27 cellular contexts compared by ENCODE assay signal in the genomic region with DNA sequence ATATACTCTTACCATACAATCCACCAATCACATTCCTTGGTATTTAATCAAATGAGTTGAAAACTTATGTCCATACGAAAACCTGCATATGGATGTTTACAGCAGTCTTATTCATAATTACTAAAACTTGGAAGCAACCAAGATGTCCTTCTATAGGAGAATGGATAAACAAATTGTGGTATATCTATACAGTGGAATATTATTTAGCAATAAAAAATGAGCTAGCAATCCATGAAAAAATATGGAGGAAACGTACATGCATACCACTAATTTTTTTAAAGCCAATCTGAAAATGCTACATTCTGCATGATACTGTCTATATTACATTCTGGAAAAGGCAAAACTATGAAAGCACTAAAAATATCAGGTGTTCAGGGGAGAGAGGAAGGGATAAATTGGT.
"Had no signal": no experiment of that assay in that cellular context is flagged by ENCODE, and none has a peak within 500 bp of the region (broad histone marks: within the 10 kb centered on the region; RNA-seq: fewer than 3 reads in every experiment).

No MANE protein-coding gene starts in this region.

- FAIRE-seq: endometrium, endothelial cell of umbilical vein, frontal cortex had no signal

- ATAC-seq: effector memory CD8-positive, alpha-beta T cell; esophagus mucosa; foreskin keratinocyte; gastrocnemius medialis; gastroesophageal sphincter; heart left ventricle; heart right ventricle had no signal

- H3K27ac ChIP-seq: colonic mucosa, coronary artery, dorsolateral prefrontal cortex, epithelial cell of prostate, esophagus muscularis mucosa, esophagus squamous epithelium, foreskin keratinocyte, gastroesophageal sphincter, heart left ventricle, heart right ventricle had no signal

- H3K27me3 ChIP-seq: colonic mucosa, dorsolateral prefrontal cortex, esophagus muscularis mucosa, esophagus squamous epithelium, foreskin keratinocyte, gastrocnemius medialis, gastroesophageal sphincter, heart left ventricle, heart right ventricle had no signal

- H3K9me3 ChIP-seq: colonic mucosa, esophagus muscularis mucosa, esophagus squamous epithelium, gastrocnemius medialis, gastroesophageal sphincter had no signal

- H3K4me1 ChIP-seq: colonic mucosa, foreskin keratinocyte had no signal

- DNase-seq: colonic mucosa; cortex of kidney; dermis blood vessel endothelial cell; dorsolateral prefrontal cortex; effector CD4-positive, alpha-beta T cell; effector CD8-positive, alpha-beta T cell; effector memory CD4-positive, alpha-beta T cell; effector memory CD8-positive, alpha-beta T cell; endodermal cell; erythroblast; esophagus squamous epithelium; foreskin fibroblast; foreskin keratinocyte; foreskin melanocyte; gastrocnemius medialis; glutamatergic neuron; head of caudate nucleus; heart left ventricle; heart right ventricle had no signal

- H3K36me3 ChIP-seq: colonic mucosa, esophagus muscularis mucosa, esophagus squamous epithelium, gastrocnemius medialis, gastroesophageal sphincter, heart left ventricle, heart right ventricle had no signal

- H3K4me3 ChIP-seq: colonic mucosa, coronary artery, dorsolateral prefrontal cortex, esophagus muscularis mucosa, esophagus squamous epithelium, gastrocnemius medialis, gastroesophageal sphincter, heart left ventricle, heart right ventricle had no signal
